Comparison of ENCODE assay signal across 15 cellular contexts in the genomic region with DNA sequence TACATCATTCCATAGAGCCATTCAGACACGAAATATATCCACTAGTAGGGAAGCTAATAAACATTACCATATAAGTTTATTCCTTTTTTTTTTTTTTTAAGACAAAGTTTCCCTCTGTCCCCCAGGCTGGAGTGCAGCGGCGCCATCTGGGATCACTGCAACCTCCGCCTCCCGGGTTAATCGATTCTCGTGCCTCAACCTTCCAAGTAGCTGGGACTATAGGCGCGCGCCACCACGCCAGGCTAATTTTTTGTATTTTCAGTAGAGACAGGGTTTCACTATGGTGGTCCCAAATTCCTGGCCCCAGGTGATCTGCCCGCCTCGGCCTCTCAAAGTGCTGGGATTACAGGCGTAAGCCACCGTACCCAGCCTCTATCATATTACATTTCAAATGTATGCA. TPM values are rescaled to one million over a fixed set of nuclear protein-coding genes. Genes with fewer than 3 reads are reported as not detected.
DNase-seq lines count a peak whose midpoint lies in the region; ATAC-seq and TF ChIP-seq lines count a peak whose summit lies in the region.
"Had no signal": no experiment of that assay in that cellular context is flagged by ENCODE, and none has a peak within 500 bp of the region (broad histone marks: within the 10 kb centered on the region; RNA-seq: fewer than 3 reads in every experiment).

No MANE protein-coding gene starts in this region.

- DNase-seq in T-helper 1 cell (no peak), immature natural killer cell (no peak), gastrocnemius medialis (no peak), HCEC 1CT (no peak), NCI-H748 treated with DMSO at 0.1 percent for 48 hours (lab: John Stamatoyannopoulos, UW) (no peak)
- DNase-seq in activated T-helper 1 cell treated with anti-CD3 and anti-CD28 coated beads, Interleukin-12 subunit alpha, Interleukin-12 subunit beta, Interleukin-2, Interleukin-4 antibody, amounts not matched to agents 30 ng/mL and 10 ng/mL and 1 ng/mL, durations not matched to agents 14 hours and 24 hours and 36 hours (ENCODE audit: low spot score) = no peak
- DNase-seq: DMS153, NCI-H2107 had no signal

- H3K4me1 Mint-ChIP-seq in T-helper 1 cell treated with Interleukin-12 subunit alpha and Interleukin-12 subunit beta and Interleukin-4 antibody, amounts not matched to agents 30 μg/mL and 1 μg/mL, for 36 hours (ENCODE audit: low read depth) = peaks cover 14% of the 10 kb centered on the region
- H3K4me1 Mint-ChIP-seq in activated T-helper 1 cell treated with anti-CD3 and anti-CD28 coated beads, Interleukin-12 subunit alpha, Interleukin-12 subunit beta, Interleukin-2, Interleukin-4 antibody, amounts not matched to agents 30 ng/mL and 10 ng/mL and 1 ng/mL, durations not matched to agents 14 hours and 24 hours and 36 hours (ENCODE audit: low read depth) = peaks cover 9% of the 10 kb centered on the region
- H3K4me1 Mint-ChIP-seq in immature natural killer cell = peaks cover 28 to 49% of the 10 kb centered on the region in 2 donors

- intact Hi-C loops in activated T-helper 1 cell treated with anti-CD3 and anti-CD28 coated beads, Interleukin-12 subunit alpha, Interleukin-12 subunit beta, Interleukin-2, Interleukin-4 antibody, amounts not matched to agents 30 ng/mL and 10 ng/mL and 1 ng/mL, durations not matched to agents 14 hours and 24 hours and 36 hours (cut with micrococcal nuclease) = loop anchor here (1.0 to 2.0 kb wide), 2 partner anchors 18 to 29 kb away; a partner anchor contains a TSS
- intact Hi-C loops in gastrocnemius medialis (cut with DNase I; ENCODE audit: low total_unique reads) = no loop called here

- TF ChIP-seq POLR2A in gastrocnemius medialis (IDR thresholded peaks at IDR 0.05) = no peak

- peak overlapping the region; percentile 85 for H3K4me3 Mint-ChIP-seq in T-helper 1 cell treated with Interleukin-12 subunit alpha and Interleukin-12 subunit beta and Interleukin-4 antibody, amounts not matched to agents 30 μg/mL and 1 μg/mL, for 36 hours
- H3K4me3 Mint-ChIP-seq in activated T-helper 1 cell treated with anti-CD3 and anti-CD28 coated beads, Interleukin-12 subunit alpha, Interleukin-12 subunit beta, Interleukin-2, Interleukin-4 antibody, amounts not matched to agents 30 ng/mL and 10 ng/mL and 1 ng/mL, durations not matched to agents 14 hours and 24 hours and 36 hours = peak overlapping the region; percentile 92
- peak overlapping the region; percentile 84 to 97 (median 90) for H3K4me3 Mint-ChIP-seq in immature natural killer cell

- H3K27me3 Mint-ChIP-seq in T-helper 1 cell treated with Interleukin-12 subunit alpha and Interleukin-12 subunit beta and Interleukin-4 antibody, amounts not matched to agents 30 μg/mL and 1 μg/mL, for 36 hours (ENCODE audit: low read depth) = no peaks in the 10 kb centered on the region
- no peaks in the 10 kb centered on the region for H3K27me3 Mint-ChIP-seq in activated T-helper 1 cell treated with anti-CD3 and anti-CD28 coated beads, Interleukin-12 subunit alpha, Interleukin-12 subunit beta, Interleukin-2, Interleukin-4 antibody, amounts not matched to agents 30 ng/mL and 10 ng/mL and 1 ng/mL, durations not matched to agents 14 hours and 24 hours and 36 hours (ENCODE audit: insufficient read depth)
- H3K27me3 Mint-ChIP-seq in immature natural killer cell (ENCODE audit: low read depth in 3 of 3) = peaks cover 2 to 9% (median 4%) of the 10 kb centered on the region in 3 donors

- peaks cover 0 to 4% of the 10 kb centered on the region in 2 donors for H3K4me1 ChIP-seq in gastrocnemius medialis

- H3K27ac Mint-ChIP-seq in T-helper 1 cell treated with Interleukin-12 subunit alpha and Interleukin-12 subunit beta and Interleukin-4 antibody, amounts not matched to agents 30 μg/mL and 1 μg/mL, for 36 hours = no peak overlapping the region
- no peak overlapping the region for H3K27ac Mint-ChIP-seq in activated T-helper 1 cell treated with anti-CD3 and anti-CD28 coated beads, Interleukin-12 subunit alpha, Interleukin-12 subunit beta, Interleukin-2, Interleukin-4 antibody, amounts not matched to agents 30 ng/mL and 10 ng/mL and 1 ng/mL, durations not matched to agents 14 hours and 24 hours and 36 hours
- H3K27ac Mint-ChIP-seq in immature natural killer cell = peak overlapping the region in 5 of 6 donors; percentile 55 to 95 (median 88)

- no peaks in the 10 kb centered on the region for H3K9me3 ChIP-seq in gastrocnemius medialis

- ATAC-seq in gastrocnemius medialis (no peak), HG02970 (IDR thresholded peaks at IDR 0.05; ENCODE audit: low FRiP score, unreplicated experiment) (no peak)
- ATAC-seq: K562 had no signal

- TF ChIP-seq CTCF in gastrocnemius medialis (IDR thresholded peaks at IDR 0.05 in 4 of 5, conservative IDR thresholded peaks at IDR 0.05 in 1 of 5) = no peak

- H3K36me3 ChIP-seq in gastrocnemius medialis = peaks cover 0 to 19% of the 10 kb centered on the region in 2 donors
- H3K36me3 ChIP-seq: adrenal gland had no signal

- H3K27me3 ChIP-seq in gastrocnemius medialis = no peaks in the 10 kb centered on the region
- H3K27me3 ChIP-seq: adrenal gland had no signal

- H3K27ac ChIP-seq in gastrocnemius medialis = peak overlapping the region in 3 of 4 donors; percentile 70 to 94 (median 92)
- H3K27ac ChIP-seq: 22Rv1 had no signal

- peaks cover 68% of the 10 kb centered on the region for H3K9me3 Mint-ChIP-seq in T-helper 1 cell treated with Interleukin-12 subunit alpha and Interleukin-12 subunit beta and Interleukin-4 antibody, amounts not matched to agents 30 μg/mL and 1 μg/mL, for 36 hours
- H3K9me3 Mint-ChIP-seq in activated T-helper 1 cell treated with anti-CD3 and anti-CD28 coated beads, Interleukin-12 subunit alpha, Interleukin-12 subunit beta, Interleukin-2, Interleukin-4 antibody, amounts not matched to agents 30 ng/mL and 10 ng/mL and 1 ng/mL, durations not matched to agents 14 hours and 24 hours and 36 hours = peaks cover 72% of the 10 kb centered on the region
- peaks cover 5 to 92% (median 44%) of the 10 kb centered on the region in 6 donors for H3K9me3 Mint-ChIP-seq in immature natural killer cell

- H3K36me3 Mint-ChIP-seq in T-helper 1 cell treated with Interleukin-12 subunit alpha and Interleukin-12 subunit beta and Interleukin-4 antibody, amounts not matched to agents 30 μg/mL and 1 μg/mL, for 36 hours (ENCODE audit: low read depth) = peaks cover 33% of the 10 kb centered on the region
- peaks cover 25% of the 10 kb centered on the region for H3K36me3 Mint-ChIP-seq in activated T-helper 1 cell treated with anti-CD3 and anti-CD28 coated beads, Interleukin-12 subunit alpha, Interleukin-12 subunit beta, Interleukin-2, Interleukin-4 antibody, amounts not matched to agents 30 ng/mL and 10 ng/mL and 1 ng/mL, durations not matched to agents 14 hours and 24 hours and 36 hours (ENCODE audit: low read depth)
- H3K36me3 Mint-ChIP-seq in immature natural killer cell = peaks cover 36 to 41% (median 38%) of the 10 kb centered on the region in 3 donors

- in situ Hi-C loops in gastrocnemius medialis (cut with MboI; ENCODE audit: low sequenced_read_pairs in 4 of 4) = no loop called here

- H3K4me3 ChIP-seq in gastrocnemius medialis = peak overlapping the region in 2 of 4 donors; percentile 63 to 66
- H3K4me3 ChIP-seq: K562 had no signal

RNA-seq across cellular contexts. Expression of a gene that starts 0.6 kb away (rescaled TPM):
- 4.6 and 4.7 TPM in 2 replicates for total RNA-seq in activated T-helper 1 cell treated with anti-CD3 and anti-CD28 coated beads, Interleukin-12 subunit alpha, Interleukin-12 subunit beta, Interleukin-2, Interleukin-4 antibody, amounts not matched to agents 30 ng/mL and 10 ng/mL and 1 ng/mL, durations not matched to agents 14 hours and 24 hours and 36 hours
- polyA plus RNA-seq in immature natural killer cell = 1 to 10 TPM; 1.6 to 4.2 (median 3.2) TPM
- total RNA-seq in gastrocnemius medialis = 1 to 10 TPM in 2 of 4 donors, under 1 TPM in 2; 0.49 to 2.8 (median 0.97) TPM

RNA-seq across cellular contexts. Expression of a gene that starts 17.8 kb away (rescaled TPM):
- 4.9 and 5.5 TPM in 2 replicates for total RNA-seq in activated T-helper 1 cell treated with anti-CD3 and anti-CD28 coated beads, Interleukin-12 subunit alpha, Interleukin-12 subunit beta, Interleukin-2, Interleukin-4 antibody, amounts not matched to agents 30 ng/mL and 10 ng/mL and 1 ng/mL, durations not matched to agents 14 hours and 24 hours and 36 hours
- polyA plus RNA-seq in immature natural killer cell = 10 to 100 TPM; 13.5 to 21.8 (median 18.0) TPM
- total RNA-seq in gastrocnemius medialis = 10 to 100 TPM in 1 of 4 donors, 1 to 10 TPM in 3; 3.9 to 10.1 (median 5.8) TPM

RNA-seq across cellular contexts. Expression of a gene that starts 27.8 kb away (rescaled TPM):
- 9.6 and 11.1 TPM in 2 replicates for total RNA-seq in activated T-helper 1 cell treated with anti-CD3 and anti-CD28 coated beads, Interleukin-12 subunit alpha, Interleukin-12 subunit beta, Interleukin-2, Interleukin-4 antibody, amounts not matched to agents 30 ng/mL and 10 ng/mL and 1 ng/mL, durations not matched to agents 14 hours and 24 hours and 36 hours
- 1 to 10 TPM; 5.6 to 6.9 (median 6.0) TPM for polyA plus RNA-seq in immature natural killer cell
- total RNA-seq in gastrocnemius medialis = 1 to 10 TPM in 3 of 4 donors, under 1 TPM in 1; 0.95 to 5.8 (median 2.4) TPM

RNA-seq across cellular contexts. Expression of a gene that starts 37.0 kb away (rescaled TPM):
- 6.8 and 6.9 TPM in 2 replicates for total RNA-seq in activated T-helper 1 cell treated with anti-CD3 and anti-CD28 coated beads, Interleukin-12 subunit alpha, Interleukin-12 subunit beta, Interleukin-2, Interleukin-4 antibody, amounts not matched to agents 30 ng/mL and 10 ng/mL and 1 ng/mL, durations not matched to agents 14 hours and 24 hours and 36 hours
- polyA plus RNA-seq in immature natural killer cell = 1 to 10 TPM; 5.0 to 7.3 (median 5.9) TPM
- total RNA-seq in gastrocnemius medialis = 1 to 10 TPM; 5.0 to 8.1 (median 8.0) TPM

RNA-seq across cellular contexts. Expression of a gene that starts 40.9 kb away (rescaled TPM):
- total RNA-seq in activated T-helper 1 cell treated with anti-CD3 and anti-CD28 coated beads, Interleukin-12 subunit alpha, Interleukin-12 subunit beta, Interleukin-2, Interleukin-4 antibody, amounts not matched to agents 30 ng/mL and 10 ng/mL and 1 ng/mL, durations not matched to agents 14 hours and 24 hours and 36 hours = not detected in 2 replicates
- under 1 TPM in 1 of 3 donors, not detected in 2; 0.27 TPM for polyA plus RNA-seq in immature natural killer cell
- total RNA-seq in gastrocnemius medialis = not detected
- total RNA-seq: endothelial cell of umbilical vein, K562, kidney epithelial cell had no signal
- polyA plus RNA-seq: endothelial cell of umbilical vein, K562 had no signal

Comparison
In these comparisons a context has a peak if more than half of its experiments do, and no peak if none do; other contexts are left out.
1. H3K27ac Mint-ChIP-seq: peak in immature natural killer cell (5 of 6); none in T-helper 1 cell treated with Interleukin-12 subunit alpha and Interleukin-12 subunit beta and Interleukin-4 antibody, amounts not matched to agents 30 μg/mL and 1 μg/mL, for 36 hours (single experiment) and activated T-helper 1 cell treated with anti-CD3 and anti-CD28 coated beads, Interleukin-12 subunit alpha, Interleukin-12 subunit beta, Interleukin-2, Interleukin-4 antibody, amounts not matched to agents 30 ng/mL and 10 ng/mL and 1 ng/mL, durations not matched to agents 14 hours and 24 hours and 36 hours (single experiment).
2. Peak in every context shown above with its lines, with median percentiles within 50 percentile points of each other: H3K4me3 Mint-ChIP-seq.